In the genomic region with DNA sequence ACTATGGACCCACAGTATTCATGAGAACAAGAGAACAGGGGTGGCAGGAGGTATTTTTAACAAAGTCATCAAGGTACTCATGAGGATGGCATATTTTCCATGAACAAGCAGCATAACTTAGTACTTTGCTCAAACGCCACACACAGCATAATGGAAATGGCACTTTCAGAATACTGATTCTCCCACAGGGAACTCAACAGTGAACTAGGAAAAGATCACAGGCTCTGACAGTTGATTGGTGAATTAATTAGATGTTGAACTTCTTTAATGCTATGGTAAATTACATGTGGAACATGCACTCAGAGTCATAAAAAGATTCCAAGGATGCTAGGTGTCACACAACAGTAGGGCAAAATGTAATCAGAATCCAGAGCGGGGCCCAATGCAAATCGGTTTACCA, we compare ENCODE assay signal across 28 cellular contexts.
"Had no signal": no experiment of that assay in that cellular context is flagged by ENCODE, and none has a peak within 500 bp of the region (broad histone marks: within the 10 kb centered on the region; RNA-seq: fewer than 3 reads in every experiment).

No MANE protein-coding gene starts in this region.

- H3K27ac Mint-ChIP-seq: stimulated activated effector memory CD8-positive, alpha-beta T cell treated with anti-CD3 and anti-CD28 coated beads, Interleukin-12 subunit alpha, Interleukin-12 subunit beta, amount 100 ng/mL, for 72 hours; stimulated activated memory B cell treated with anti-CD40 and anti-IgM and Interleukin-4, amounts not matched to agents 10 μg/mL and 1 μg/mL and 100 μg/mL, for 72 hours; stimulated activated naive B cell treated with anti-CD40 and anti-IgM and Interleukin-4, amounts not matched to agents 10 μg/mL and 1 μg/mL and 100 μg/mL, for 72 hours; stimulated activated naive CD8-positive, alpha-beta T cell treated with anti-CD3 and anti-CD28 coated beads, Interleukin-15, amount 100 ng/mL, for 72 hours; stimulated activated naive CD8-positive, alpha-beta T cell treated with anti-CD3 and anti-CD28 coated beads, Interleukin-15, Interleukin-2, amounts not matched to agents 100 ng/mL and 50 ng/mL, for 24 hours; type B pancreatic cell had no signal

- H3K27me3 Mint-ChIP-seq: stimulated activated memory B cell treated with anti-CD40 and anti-IgM and Interleukin-4, amounts not matched to agents 10 μg/mL and 1 μg/mL and 100 μg/mL, for 72 hours; stimulated activated naive B cell treated with anti-CD40 and anti-IgM and Interleukin-4, amounts not matched to agents 10 μg/mL and 1 μg/mL and 100 μg/mL, for 72 hours; stimulated activated naive CD8-positive, alpha-beta T cell treated with anti-CD3 and anti-CD28 coated beads, Interleukin-15, amount 100 ng/mL, for 72 hours; stimulated activated naive CD8-positive, alpha-beta T cell treated with anti-CD3 and anti-CD28 coated beads, Interleukin-15, Interleukin-2, amounts not matched to agents 100 ng/mL and 50 ng/mL, for 24 hours; type B pancreatic cell had no signal

- H3K4me1 ChIP-seq: stomach, suprapubic skin, testis, thyroid gland, tibial artery, tibial nerve, transverse colon, upper lobe of left lung, upper lobe of right lung, uterus, vagina had no signal

- H3K9me3 ChIP-seq: stomach, suprapubic skin, testis, thoracic aorta, thyroid gland, tibial artery, tibial nerve, transverse colon, upper lobe of left lung, upper lobe of right lung, uterus, vagina had no signal

- DNase-seq: stimulated activated CD4-positive, alpha-beta T cell treated with anti-CD3 and anti-CD28 coated beads, Interleukin-2, amount 100 ng/mL, for 48 hours; stimulated activated CD4-positive, alpha-beta T cell treated with anti-CD3 and anti-CD28 coated beads, Interleukin-4, amount 100 ng/mL, for 1 hour; stimulated activated CD4-positive, alpha-beta T cell treated with anti-CD3 and anti-CD28 coated beads, Interleukin-4, amount 100 ng/mL, for 24 hours; stimulated activated CD4-positive, alpha-beta T cell treated with anti-CD3 and anti-CD28 coated beads, Interleukin-4, amount 100 ng/mL, for 4 hours; stimulated activated CD8-positive, alpha-beta memory T cell treated with anti-CD3 and anti-CD28 coated beads, Interleukin-4, amount 100 ng/mL, for 48 hours; stimulated activated naive B cell treated with anti-CD40 and anti-IgM and Interleukin-4, amounts not matched to agents 10 μg/mL and 1 μg/mL and 100 μg/mL, for 72 hours; stimulated activated naive CD4-positive, alpha-beta T cell; stimulated activated naive CD4-positive, alpha-beta T cell treated with Interleukin-2 at 50 U/mL for 16 hours; stimulated activated naive CD8-positive, alpha-beta T cell treated with anti-CD3 and anti-CD28 coated beads, Interleukin-15, amount 100 ng/mL, for 72 hours; stimulated activated naive CD8-positive, alpha-beta T cell treated with anti-CD3 and anti-CD28 coated beads, Interleukin-15, Interleukin-2, amounts not matched to agents 100 U/mL and 50 U/mL, for 24 hours; stomach; substantia nigra; testis; thyroid gland; tibial artery; transverse colon; trophoblast cell; upper lobe of left lung; upper lobe of right lung; uterus had no signal

- H3K4me1 Mint-ChIP-seq: stimulated activated effector memory CD8-positive, alpha-beta T cell treated with anti-CD3 and anti-CD28 coated beads, Interleukin-12 subunit alpha, Interleukin-12 subunit beta, amount 100 ng/mL, for 72 hours; stimulated activated memory B cell treated with anti-CD40 and anti-IgM and Interleukin-4, amounts not matched to agents 10 μg/mL and 1 μg/mL and 100 μg/mL, for 72 hours; stimulated activated naive B cell treated with anti-CD40 and anti-IgM and Interleukin-4, amounts not matched to agents 10 μg/mL and 1 μg/mL and 100 μg/mL, for 72 hours; stimulated activated naive CD8-positive, alpha-beta T cell treated with anti-CD3 and anti-CD28 coated beads, Interleukin-15, amount 100 ng/mL, for 72 hours had no signal

- H3K4me3 ChIP-seq: stomach, suprapubic skin, testis, thoracic aorta, thyroid gland, tibial artery, tibial nerve, transverse colon, upper lobe of left lung, upper lobe of right lung, uterus, vagina had no signal

- H3K27me3 ChIP-seq: stomach, suprapubic skin, testis, thyroid gland, tibial artery, tibial nerve, transverse colon, upper lobe of left lung, upper lobe of right lung, uterus, vagina had no signal

- H3K4me3 Mint-ChIP-seq: stimulated activated effector memory CD8-positive, alpha-beta T cell treated with anti-CD3 and anti-CD28 coated beads, Interleukin-12 subunit alpha, Interleukin-12 subunit beta, amount 100 ng/mL, for 72 hours; stimulated activated memory B cell treated with anti-CD40 and anti-IgM and Interleukin-4, amounts not matched to agents 10 μg/mL and 1 μg/mL and 100 μg/mL, for 72 hours; stimulated activated naive B cell treated with anti-CD40 and anti-IgM and Interleukin-4, amounts not matched to agents 10 μg/mL and 1 μg/mL and 100 μg/mL, for 72 hours; stimulated activated naive CD8-positive, alpha-beta T cell treated with anti-CD3 and anti-CD28 coated beads, Interleukin-15, amount 100 ng/mL, for 72 hours; stimulated activated naive CD8-positive, alpha-beta T cell treated with anti-CD3 and anti-CD28 coated beads, Interleukin-15, Interleukin-2, amounts not matched to agents 100 ng/mL and 50 ng/mL, for 24 hours; type B pancreatic cell had no signal

- H3K27ac ChIP-seq: stomach, suprapubic skin, testis, thoracic aorta, thyroid gland, tibial artery, tibial nerve, transverse colon, upper lobe of left lung, upper lobe of right lung, uterus, vagina had no signal

- ATAC-seq: stimulated activated effector memory CD8-positive, alpha-beta T cell treated with anti-CD3 and anti-CD28 coated beads, Interleukin-12 subunit alpha, Interleukin-12 subunit beta, amount 100 ng/mL, for 72 hours; stimulated activated memory B cell treated with anti-CD40 and anti-IgM and Interleukin-4, amounts not matched to agents 10 μg/mL and 1 μg/mL and 100 μg/mL, for 72 hours; stimulated activated naive B cell treated with anti-CD40 and anti-IgM and Interleukin-4, amounts not matched to agents 10 μg/mL and 1 μg/mL and 100 μg/mL, for 72 hours; stimulated activated naive CD8-positive, alpha-beta T cell treated with anti-CD3 and anti-CD28 coated beads, Interleukin-15, amount 100 ng/mL, for 72 hours; stimulated activated naive CD8-positive, alpha-beta T cell treated with anti-CD3 and anti-CD28 coated beads, Interleukin-15, Interleukin-2, amounts not matched to agents 100 U/mL and 50 U/mL, for 24 hours; upper lobe of right lung had no signal

- H3K36me3 Mint-ChIP-seq: stimulated activated effector memory CD8-positive, alpha-beta T cell treated with anti-CD3 and anti-CD28 coated beads, Interleukin-12 subunit alpha, Interleukin-12 subunit beta, amount 100 ng/mL, for 72 hours; stimulated activated memory B cell treated with anti-CD40 and anti-IgM and Interleukin-4, amounts not matched to agents 10 μg/mL and 1 μg/mL and 100 μg/mL, for 72 hours; stimulated activated naive B cell treated with anti-CD40 and anti-IgM and Interleukin-4, amounts not matched to agents 10 μg/mL and 1 μg/mL and 100 μg/mL, for 72 hours; type B pancreatic cell had no signal

- H3K36me3 ChIP-seq: stomach, suprapubic skin, thoracic aorta, thyroid gland, tibial artery, tibial nerve, transverse colon, upper lobe of left lung, upper lobe of right lung, uterus, vagina had no signal

- H3K9me3 Mint-ChIP-seq: stimulated activated naive CD8-positive, alpha-beta T cell treated with anti-CD3 and anti-CD28 coated beads, Interleukin-15, amount 100 ng/mL, for 72 hours; stimulated activated naive CD8-positive, alpha-beta T cell treated with anti-CD3 and anti-CD28 coated beads, Interleukin-15, Interleukin-2, amounts not matched to agents 100 ng/mL and 50 ng/mL, for 24 hours; type B pancreatic cell had no signal
